In the genomic region with DNA sequence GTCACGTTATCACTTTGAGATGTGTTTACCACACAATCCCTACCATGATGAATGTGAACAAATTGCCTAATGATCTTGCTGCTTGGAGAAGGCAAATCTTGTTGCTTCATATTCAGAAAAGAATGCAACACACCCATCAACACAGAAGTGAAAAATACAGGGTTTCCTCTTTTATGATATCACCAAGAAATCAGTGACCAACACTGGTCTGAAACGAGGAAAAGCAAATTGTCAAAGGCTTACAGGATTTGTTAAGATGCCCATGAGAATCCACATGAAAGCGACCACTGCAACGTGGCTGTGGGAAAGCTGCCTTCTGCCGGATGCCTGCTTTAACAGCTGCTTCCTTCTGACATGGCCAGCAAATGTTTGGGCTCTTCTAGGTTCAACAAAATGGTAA, we compare ENCODE assay signal across 22 cellular contexts.
"Had no signal": no experiment of that assay in that cellular context is flagged by ENCODE, and none has a peak within 500 bp of the region (broad histone marks: within the 10 kb centered on the region; RNA-seq: fewer than 3 reads in every experiment).

No MANE protein-coding gene starts in this region.

- H3K9me3 Mint-ChIP-seq: activated naive CD4-positive, alpha-beta T cell treated with anti-CD3 and anti-CD28 coated beads, Interleukin-2, amount 50 U/mL, for 24 hours; memory B cell had no signal

- H3K27me3 Mint-ChIP-seq: activated naive CD4-positive, alpha-beta T cell treated with anti-CD3 and anti-CD28 coated beads, Interleukin-2, amount 50 U/mL, for 24 hours; memory B cell; naive thymus-derived CD8-positive, alpha-beta T cell had no signal

- H3K4me3 Mint-ChIP-seq: activated naive CD4-positive, alpha-beta T cell treated with anti-CD3 and anti-CD28 coated beads, Interleukin-2, amount 50 U/mL, for 24 hours; activated T-cell treated with anti-CD3 and anti-CD28 coated beads, Interleukin-2, amount 50 U/mL, for 72 hours; immature natural killer cell; memory B cell; naive thymus-derived CD8-positive, alpha-beta T cell had no signal

- ATAC-seq: activated T-cell treated with anti-CD3 and anti-CD28 coated beads, Interleukin-2, amount 50 U/mL, for 72 hours; gastroesophageal sphincter; heart left ventricle; left ventricle myocardium superior; naive thymus-derived CD8-positive, alpha-beta T cell; stimulated activated naive CD8-positive, alpha-beta T cell treated with anti-CD3 and anti-CD28 coated beads, Interleukin-15, Interleukin-2, amounts not matched to agents 100 U/mL and 50 U/mL, for 24 hours had no signal

- DNase-seq: activated CD4-positive, alpha-beta T cell treated with anti-CD3 and anti-CD28 coated beads for 1 hour; activated CD8-positive, alpha-beta memory T cell treated with anti-CD3 and anti-CD28 coated beads for 24 hours; activated gamma-delta T cell; activated T-cell treated with anti-CD3 and anti-CD28 coated beads, Interleukin-2, amount 50 U/mL, for 72 hours; heart left ventricle; immature natural killer cell; left ventricle myocardium superior; naive thymus-derived CD8-positive, alpha-beta T cell; stimulated activated naive CD8-positive, alpha-beta T cell treated with anti-CD3 and anti-CD28 coated beads, Interleukin-15, Interleukin-2, amounts not matched to agents 100 U/mL and 50 U/mL, for 24 hours; substantia nigra; uterus had no signal

- H3K27ac ChIP-seq: ascending aorta, coronary artery, esophagus muscularis mucosa, gastroesophageal sphincter, heart left ventricle, prostate gland, right atrium auricular region, skin epidermis, tibial nerve, uterus, VCaP had no signal

- H3K4me1 Mint-ChIP-seq: activated naive CD4-positive, alpha-beta T cell treated with anti-CD3 and anti-CD28 coated beads, Interleukin-2, amount 50 U/mL, for 24 hours; immature natural killer cell; memory B cell had no signal

- H3K4me1 ChIP-seq: ascending aorta, esophagus muscularis mucosa, gastroesophageal sphincter, heart left ventricle, prostate gland, right atrium auricular region, tibial nerve, uterus had no signal

- H3K36me3 ChIP-seq: ascending aorta, esophagus muscularis mucosa, gastroesophageal sphincter, heart left ventricle, prostate gland, right atrium auricular region, tibial nerve, uterus had no signal

- H3K9me3 ChIP-seq: ascending aorta, esophagus muscularis mucosa, gastroesophageal sphincter, prostate gland, right atrium auricular region, tibial nerve, uterus had no signal

- H3K36me3 Mint-ChIP-seq: activated naive CD4-positive, alpha-beta T cell treated with anti-CD3 and anti-CD28 coated beads, Interleukin-2, amount 50 U/mL, for 24 hours; immature natural killer cell; memory B cell; naive thymus-derived CD8-positive, alpha-beta T cell had no signal

- H3K27me3 ChIP-seq: ascending aorta, esophagus muscularis mucosa, gastroesophageal sphincter, heart left ventricle, right atrium auricular region, tibial nerve, uterus had no signal

- H3K4me3 ChIP-seq: ascending aorta, coronary artery, esophagus muscularis mucosa, gastroesophageal sphincter, heart left ventricle, prostate gland, right atrium auricular region, skin epidermis, tibial nerve, uterus had no signal

- H3K27ac Mint-ChIP-seq: activated naive CD4-positive, alpha-beta T cell treated with anti-CD3 and anti-CD28 coated beads, Interleukin-2, amount 50 U/mL, for 24 hours; activated T-cell treated with anti-CD3 and anti-CD28 coated beads, Interleukin-2, amount 50 U/mL, for 72 hours; immature natural killer cell; memory B cell; naive thymus-derived CD8-positive, alpha-beta T cell had no signal
